20 cellular contexts compared by ENCODE assay signal in the genomic region with DNA sequence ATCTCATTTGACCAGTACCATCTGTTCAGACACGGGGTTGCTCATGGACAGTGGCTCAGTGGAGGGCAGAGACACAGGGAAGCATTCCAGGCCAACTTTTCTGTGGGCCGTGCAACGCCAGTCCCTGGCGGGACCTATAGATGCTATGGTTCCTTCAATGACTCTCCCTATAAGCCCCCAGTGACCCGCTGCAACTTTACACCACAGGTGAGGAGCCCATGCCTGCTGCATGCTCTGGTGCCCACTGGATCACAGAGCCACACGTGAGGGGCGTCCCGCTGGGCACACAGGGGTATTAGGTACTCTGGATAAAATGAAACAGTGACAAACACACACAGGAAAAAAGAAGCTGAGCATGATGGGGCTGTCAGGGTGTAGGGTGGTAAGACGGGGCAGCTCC. TPM values are rescaled to one million over a fixed set of nuclear protein-coding genes. Genes with fewer than 3 reads are reported as not detected.
DNase-seq lines count a peak whose midpoint lies in the region; ATAC-seq and TF ChIP-seq lines count a peak whose summit lies in the region.
"Had no signal": no experiment of that assay in that cellular context is flagged by ENCODE, and none has a peak within 500 bp of the region (broad histone marks: within the 10 kb centered on the region; RNA-seq: fewer than 3 reads in every experiment).

No MANE protein-coding gene starts in this region.

- no peak for ATAC-seq in natural killer cell
- no peak for ATAC-seq in natural killer cell treated with Interleukin-12 subunit alpha and Interleukin-12 subunit beta and Interleukin-15 and Interleukin-18, amount 100 ng/mL, for 72 hours
- peak; percentile 32 for ATAC-seq in stimulated activated memory B cell treated with anti-CD40 and anti-IgM and Interleukin-4, amounts not matched to agents 10 μg/mL and 1 μg/mL and 100 μg/mL, for 72 hours
- ATAC-seq: A549; CD8-positive, alpha-beta T cell had no signal

- H3K4me2 ChIP-seq in Loucy (ENCODE audit: low read depth, low read length, poor library complexity, severe bottlenecking): peak overlapping the region; percentile 94
- H3K4me2 ChIP-seq: A549 had no signal

- no peak overlapping the region for H3K27ac Mint-ChIP-seq in natural killer cell
- no peak overlapping the region for H3K27ac Mint-ChIP-seq in natural killer cell treated with Interleukin-12 subunit alpha and Interleukin-12 subunit beta and Interleukin-15 and Interleukin-18, amount 100 ng/mL, for 72 hours
- no peak overlapping the region for H3K27ac Mint-ChIP-seq in stimulated activated memory B cell treated with anti-CD40 and anti-IgM and Interleukin-4, amounts not matched to agents 10 μg/mL and 1 μg/mL and 100 μg/mL, for 72 hours
- H3K27ac Mint-ChIP-seq: B cell; CD4-positive, alpha-beta T cell; CD8-positive, alpha-beta T cell had no signal

- H3K9me3 Mint-ChIP-seq in natural killer cell: no peaks in the 10 kb centered on the region
- no peaks in the 10 kb centered on the region for H3K9me3 Mint-ChIP-seq in natural killer cell treated with Interleukin-12 subunit alpha and Interleukin-12 subunit beta and Interleukin-15 and Interleukin-18, amount 100 ng/mL, for 72 hours
- H3K9me3 Mint-ChIP-seq in stimulated activated memory B cell treated with anti-CD40 and anti-IgM and Interleukin-4, amounts not matched to agents 10 μg/mL and 1 μg/mL and 100 μg/mL, for 72 hours: no peaks in the 10 kb centered on the region
- H3K9me3 Mint-ChIP-seq: CD4-positive, alpha-beta T cell; CD8-positive, alpha-beta T cell had no signal

- TF ChIP-seq POLR2A in uterus (IDR thresholded peaks at IDR 0.05): no peak

- H3K27me3 ChIP-seq in Loucy (ENCODE audit: insufficient read depth, low read length, poor library complexity, severe bottlenecking) (no peaks in the 10 kb centered on the region), uterus (no peaks in the 10 kb centered on the region)

- H2AFZ ChIP-seq in Loucy (ENCODE audit: low read length): no peak overlapping the region

- H3K9ac ChIP-seq in Loucy (ENCODE audit: low read depth, low read length, poor library complexity, severe bottlenecking): no peak overlapping the region

- peaks cover 5 to 14% of the 10 kb centered on the region in 2 donors for H3K27me3 Mint-ChIP-seq in natural killer cell (ENCODE audit: low read depth in 2 of 2)
- H3K27me3 Mint-ChIP-seq in natural killer cell treated with Interleukin-12 subunit alpha and Interleukin-12 subunit beta and Interleukin-15 and Interleukin-18, amount 100 ng/mL, for 72 hours: peaks cover 0 to 5% of the 10 kb centered on the region in 2 donors
- H3K27me3 Mint-ChIP-seq in stimulated activated memory B cell treated with anti-CD40 and anti-IgM and Interleukin-4, amounts not matched to agents 10 μg/mL and 1 μg/mL and 100 μg/mL, for 72 hours: peaks cover 52% of the 10 kb centered on the region
- H3K27me3 Mint-ChIP-seq: B cell had no signal

- no peaks in the 10 kb centered on the region for H3K9me2 ChIP-seq in Loucy (replicated peaks; ENCODE audit: low read depth, low read length)

- peak overlapping the region; percentile 81 for H3K4me3 ChIP-seq in Loucy (ENCODE audit: low read length, poor library complexity, severe bottlenecking)
- no peak overlapping the region for H3K4me3 ChIP-seq in uterus
- H3K4me3 ChIP-seq: A549 had no signal

- H3K4me3 Mint-ChIP-seq in natural killer cell: peak overlapping the region; percentile 37
- no peak overlapping the region for H3K4me3 Mint-ChIP-seq in natural killer cell treated with Interleukin-12 subunit alpha and Interleukin-12 subunit beta and Interleukin-15 and Interleukin-18, amount 100 ng/mL, for 72 hours
- no peak overlapping the region for H3K4me3 Mint-ChIP-seq in stimulated activated memory B cell treated with anti-CD40 and anti-IgM and Interleukin-4, amounts not matched to agents 10 μg/mL and 1 μg/mL and 100 μg/mL, for 72 hours
- H3K4me3 Mint-ChIP-seq: B cell; CD4-positive, alpha-beta T cell; CD8-positive, alpha-beta T cell had no signal

- H3K27ac ChIP-seq in uterus: no peak overlapping the region
- H3K27ac ChIP-seq: 22Rv1, A549, C4-2B had no signal

- H3K4me1 Mint-ChIP-seq in natural killer cell: peaks cover 54 to 63% of the 10 kb centered on the region in 2 donors
- peaks cover 54 to 62% of the 10 kb centered on the region in 2 donors for H3K4me1 Mint-ChIP-seq in natural killer cell treated with Interleukin-12 subunit alpha and Interleukin-12 subunit beta and Interleukin-15 and Interleukin-18, amount 100 ng/mL, for 72 hours (ENCODE audit: low read depth in 2 of 2)
- peaks cover 15% of the 10 kb centered on the region for H3K4me1 Mint-ChIP-seq in stimulated activated memory B cell treated with anti-CD40 and anti-IgM and Interleukin-4, amounts not matched to agents 10 μg/mL and 1 μg/mL and 100 μg/mL, for 72 hours

- H3K36me3 ChIP-seq in Loucy (ENCODE audit: insufficient read depth, low read length): peaks cover 9% of the 10 kb centered on the region; the same call in 1 of the 2 replicates
- no peaks in the 10 kb centered on the region for H3K36me3 ChIP-seq in uterus

- H3K9me3 ChIP-seq in Loucy (ENCODE audit: insufficient read depth, low read depth, low read length) (no peaks in the 10 kb centered on the region), uterus (no peaks in the 10 kb centered on the region)
- H3K9me3 ChIP-seq: A549, Caco-2 had no signal

- intact Hi-C loops in natural killer cell (cut with micrococcal nuclease): loop anchor here (10.0 kb wide), 2 partner anchors 158 to 368 kb away; a partner anchor contains a TSS
- intact Hi-C loops in posterior vena cava (cut with DNase I): no loop called here
- intact Hi-C loops in uterus (cut with DNase I; ENCODE audit: low total_unique reads): no loop called here

- TF ChIP-seq CTCF in natural killer cell (IDR thresholded peaks at IDR 0.05): no peak
- no peak for TF ChIP-seq CTCF in Loucy (conservative IDR thresholded peaks at IDR 0.05; ENCODE audit: low read length)
- no peak for TF ChIP-seq CTCF in uterus (IDR thresholded peaks at IDR 0.05)

- no peaks in the 10 kb centered on the region for H4K20me1 ChIP-seq in Loucy (ENCODE audit: insufficient read depth, low read length, poor library complexity, severe bottlenecking)

- H3K79me2 ChIP-seq in Loucy (ENCODE audit: insufficient read depth, low read length): peaks cover 54% of the 10 kb centered on the region

- H3K4me1 ChIP-seq in Loucy (ENCODE audit: insufficient read depth, low read length, poor library complexity, severe bottlenecking): peaks cover 64% of the 10 kb centered on the region
- no peaks in the 10 kb centered on the region for H3K4me1 ChIP-seq in uterus
- H3K4me1 ChIP-seq: A549, Caco-2 had no signal

- peaks cover 12% of the 10 kb centered on the region for H3K36me3 Mint-ChIP-seq in natural killer cell
- H3K36me3 Mint-ChIP-seq in natural killer cell treated with Interleukin-12 subunit alpha and Interleukin-12 subunit beta and Interleukin-15 and Interleukin-18, amount 100 ng/mL, for 72 hours: peaks cover 27% of the 10 kb centered on the region
- H3K36me3 Mint-ChIP-seq in stimulated activated memory B cell treated with anti-CD40 and anti-IgM and Interleukin-4, amounts not matched to agents 10 μg/mL and 1 μg/mL and 100 μg/mL, for 72 hours: no peaks in the 10 kb centered on the region
- H3K36me3 Mint-ChIP-seq: CD8-positive, alpha-beta T cell had no signal

- DNase-seq in natural killer cell (no peak), posterior vena cava (ENCODE audit: low spot score) (peak; percentile 37), uterus (no peak), NCI-H2081 treated with DMSO at 0.1 percent for 48 hours (lab: John Stamatoyannopoulos, UW) (no peak)
- no peak for DNase-seq in natural killer cell treated with Interleukin-12 subunit alpha and Interleukin-12 subunit beta and Interleukin-15 and Interleukin-18, amount 100 ng/mL, for 72 hours (ENCODE audit: low spot score)
- DNase-seq in stimulated activated CD4-positive, alpha-beta T cell treated with anti-CD3 and anti-CD28 coated beads, Interleukin-1b, Interleukin-23, amount 100 ng/mL, for 48 hours: no peak
- DNase-seq: AML-193; Caco-2; Calu3; CD4-positive, alpha-beta T cell; CD8-positive, alpha-beta T cell; DMS79 treated with DMSO at 0.1 percent for 48 hours; GF-D8 had no signal

- H3F3A ChIP-seq in Loucy (ENCODE audit: low read depth): no peaks in the 10 kb centered on the region

RNA-seq across cellular contexts. Expression of a gene that starts 34.3 kb away (rescaled TPM):
- 10 to 100 TPM; 44.1 to 67.7 (median 53.3) TPM for total RNA-seq in natural killer cell
- total RNA-seq in natural killer cell treated with Interleukin-12 subunit alpha and Interleukin-12 subunit beta and Interleukin-15 and Interleukin-18, amount 100 ng/mL, for 72 hours: 10 to 100 TPM; 18.4 to 48.0 TPM
- total RNA-seq in posterior vena cava: not detected
- not detected for total RNA-seq in uterus
- total RNA-seq: A172; B cell; Caco-2; Calu3; CD8-positive, alpha-beta T cell had no signal

RNA-seq across cellular contexts. Expression of a gene that starts 36.6 kb away (rescaled TPM):
- 1 to 10 TPM; 1.4 to 8.4 (median 5.6) TPM for total RNA-seq in natural killer cell
- total RNA-seq in natural killer cell treated with Interleukin-12 subunit alpha and Interleukin-12 subunit beta and Interleukin-15 and Interleukin-18, amount 100 ng/mL, for 72 hours: 1 to 10 TPM in 1 of 2 donors, not detected in 1; 2.5 TPM
- total RNA-seq in posterior vena cava: 1 to 10 TPM; 2.8 to 6.6 TPM
- total RNA-seq in uterus: 1 to 10 TPM in 2 of 4 donors, under 1 TPM in 1, not detected in 1; 0.48 to 2.6 (median 1.6) TPM
- total RNA-seq: A172; Caco-2; Calu3; CD8-positive, alpha-beta T cell had no signal

RNA-seq across cellular contexts. Expression of a gene that starts 56.5 kb away (rescaled TPM):
- 10 to 100 TPM in 1 of 3 donors, 1 to 10 TPM in 2; 1.4 to 13.0 (median 6.1) TPM for total RNA-seq in natural killer cell
- total RNA-seq in natural killer cell treated with Interleukin-12 subunit alpha and Interleukin-12 subunit beta and Interleukin-15 and Interleukin-18, amount 100 ng/mL, for 72 hours: under 1 TPM in 1 of 2 donors, not detected in 1; 0.31 TPM
- total RNA-seq in posterior vena cava: 1 to 10 TPM; 1.7 to 1.8 TPM
- total RNA-seq in uterus: under 1 TPM in 3 of 4 donors, not detected in 1; 0.21 to 0.91 (median 0.29) TPM
- total RNA-seq: A172; B cell; Caco-2; Calu3; CD8-positive, alpha-beta T cell had no signal

Comparison
In these comparisons a context has a peak if more than half of its experiments do, and no peak if none do; other contexts are left out.
1. RNA of a gene that starts 34.3 kb away (total RNA-seq): 44.1 to 67.7 TPM in natural killer cell and 18.4 to 48.0 TPM in natural killer cell treated with Interleukin-12 subunit alpha and Interleukin-12 subunit beta and Interleukin-15 and Interleukin-18, amount 100 ng/mL, for 72 hours; not detected in posterior vena cava and not detected in uterus; every median in the first group is over 10 times any median in the second.